ENCODE assay signal across 30 cellular contexts in the genomic region with DNA sequence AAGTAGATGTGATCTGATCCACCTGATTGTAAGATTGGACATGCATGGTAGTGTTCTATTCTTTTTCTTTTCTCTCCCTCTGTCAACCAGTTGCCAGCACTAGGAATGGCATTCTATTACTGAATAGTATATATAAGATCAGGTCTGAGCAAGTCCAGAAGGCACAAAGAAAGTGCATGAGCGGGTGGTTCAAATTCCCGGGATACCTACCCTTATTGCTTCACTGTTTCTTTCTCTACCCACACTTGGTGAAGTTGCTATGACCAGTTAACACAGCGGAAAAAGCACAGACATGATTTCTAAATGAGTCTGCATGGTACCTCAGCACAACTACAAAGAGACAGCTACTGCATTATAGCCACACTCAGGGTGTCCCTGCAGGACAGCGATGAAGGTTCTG.
"Had no signal": no experiment of that assay in that cellular context is flagged by ENCODE, and none has a peak within 500 bp of the region (broad histone marks: within the 10 kb centered on the region; RNA-seq: fewer than 3 reads in every experiment).

No MANE protein-coding gene starts in this region.

- FAIRE-seq: RCC 7860 had no signal

- H3K4me3 ChIP-seq: ascending aorta, PC-9, SJCRH30, SK-N-MC had no signal

- DNase-seq: activated CD4-positive, alpha-beta T cell treated with anti-CD3 and anti-CD28 coated beads for 1 hour; activated CD4-positive, alpha-beta T cell treated with anti-CD3 and anti-CD28 coated beads, Interleukin-2, amount 10 ng/mL, durations not matched to agents 24 days and 14 days; activated CD4-positive, alpha-beta T cell treated with anti-CD3 and anti-CD28 coated beads, Interleukin-2, amount 50 U/mL, for 4 hours; activated CD4-positive, CD25-positive, alpha-beta regulatory T cell; activated CD8-positive, alpha-beta T cell treated with anti-CD3 and anti-CD28 coated beads for 36 hours; activated gamma-delta T cell; activated naive CD4-positive, alpha-beta T cell treated with Interleukin-2 at 50 U/mL for 16 hours; activated naive CD8-positive, alpha-beta T cell treated with anti-CD3 and anti-CD28 coated beads, Interleukin-2, amount 10 ng/mL, durations not matched to agents 7 days and 5 days; activated T-cell treated with anti-CD3 and anti-CD28 coated beads, Interleukin-2, amount 50 U/mL, for 24 hours; amygdala; KG1; NCI-H1092 treated with DMSO at 0.1 percent for 48 hours; NCI-H1417; NCI-H146; NCI-H187; NCI-H2029 treated with DMSO at 0.1 percent for 48 hours; NCI-H2107; NCI-H2171; NCI-H510A; NCI-H526; NCI-H748 treated with DMSO at 0.1 percent for 48 hours; NK-92 treated with Interleukin-12 subunit alpha and Interleukin-12 subunit beta, amount 100 ng/mL, for 24 hours; PC-9; SHP77; SJCRH30; T1000; WERI-Rb-1 had no signal

- H3K4me2 ChIP-seq: PC-9 had no signal

- H2AFZ ChIP-seq: PC-9 had no signal

- H3K27ac ChIP-seq: ascending aorta, PC-9, SJCRH30, SK-N-MC, WERI-Rb-1 had no signal

- H3K36me3 ChIP-seq: ascending aorta, SJCRH30, WERI-Rb-1 had no signal

- H3K27me3 ChIP-seq: ascending aorta had no signal

- H3K9me3 ChIP-seq: ascending aorta, SJCRH30 had no signal

- H3K4me1 ChIP-seq: ascending aorta, SJCRH30 had no signal
